In genomic region chr1:25707280-25708016, GRCh38 we compare ENCODE assay signal across 13 cellular contexts.
DNase-seq lines count a peak whose midpoint lies in the region; ATAC-seq, FAIRE-seq and TF ChIP-seq lines count a peak whose summit lies in the region.
"Had no signal": no experiment of that assay in that cellular context is flagged by ENCODE, and none has a peak within 500 bp of the region (broad histone marks: within the 10 kb centered on the region; RNA-seq: fewer than 3 reads in every experiment).

No MANE protein-coding gene starts in this region.

- H3K36me3 ChIP-seq in IMR-90 (ENCODE audit: control insufficient read depth, insufficient read depth, low read length), result no peaks in the 10 kb centered on the region
- no peaks in the 10 kb centered on the region for H3K36me3 ChIP-seq in H1 (ENCODE audit: control insufficient read depth in 2 of 4, insufficient read depth in 4 of 4, low read length in 3 of 4)
- H3K36me3 ChIP-seq: pancreas, tibial nerve had no signal

- POLR2A ChIA-PET in CD4-positive, alpha-beta T cell (lab: Charles Lee), result interaction anchor here (1.0 kb wide), 1 partner anchor 29 kb away, joined by 4 read pairs; no protein-coding TSS in a partner anchor
- POLR2A ChIA-PET in IMR-90 (lab: Charles Lee; ENCODE audit: unreplicated experiment), result no interaction called here
- POLR2A ChIA-PET in H1 (lab: Charles Lee; ENCODE audit: partially characterized antibody), result interaction anchor here (0.8 to 2.5 kb wide), 9 partner anchors 10 to 200 kb away, joined by 3 to 13 read pairs (median 4); partner anchors contain the start of gene MTFR1L

- H3K36me3 Mint-ChIP-seq in CD4-positive, alpha-beta T cell (ENCODE audit: low read depth), result peaks cover 32% of the 10 kb centered on the region
- no peaks in the 10 kb centered on the region for H3K36me3 Mint-ChIP-seq in nephron (ENCODE audit: low read depth)

- H3K56ac ChIP-seq in IMR-90 (ENCODE audit: extremely low read depth, insufficient read depth, low read length), result peak overlapping the region; percentile 55
- no peak overlapping the region for H3K56ac ChIP-seq in H1 (replicated peaks; ENCODE audit: insufficient read length, low read depth, low read length)

- H3K4me1 Mint-ChIP-seq in CD4-positive, alpha-beta T cell (ENCODE audit: low read depth), result peaks cover 93% of the 10 kb centered on the region
- peaks cover 58% of the 10 kb centered on the region for H3K4me1 Mint-ChIP-seq in nephron

- H2BK20ac ChIP-seq in IMR-90 (ENCODE audit: low read depth, low read length) (peak overlapping the region; percentile 71), H1 (ENCODE audit: low read length) (peak overlapping the region; percentile 63)

- H2BK15ac ChIP-seq in IMR-90 (ENCODE audit: low read depth, low read length) (peak overlapping the region; percentile 94), H1 (ENCODE audit: low read length) (no peak overlapping the region)

- H3K9me1 ChIP-seq in IMR-90 (ENCODE audit: insufficient read depth, low read length), result peaks cover 43% of the 10 kb centered on the region

- H4K8ac ChIP-seq in IMR-90 (ENCODE audit: low read depth in 2 of 2, low read length in 2 of 2) (peak overlapping the region; percentile 85 to 90), H1 (ENCODE audit: extremely low read depth, insufficient read depth, low read length) (no peak overlapping the region)

- peak overlapping the region; percentile 96 for H3K14ac ChIP-seq in IMR-90 (replicated peaks; ENCODE audit: low read depth, low read length)
- H3K14ac ChIP-seq in H1 (ENCODE audit: insufficient read length), result no peak overlapping the region

- dilution Hi-C loops in IMR-90 (cut with HindIII; ENCODE audit: low sequenced_read_pairs, unreplicated experiment), result no loop called here

- no peak overlapping the region for H3K27ac ChIP-seq in CD4-positive, alpha-beta T cell (ENCODE audit: low read depth, low read length)
- H3K27ac ChIP-seq in IMR-90 (ENCODE audit: insufficient read depth, low read length) (peak overlapping the region; percentile 87), H1 (ENCODE audit: low read depth, low read length) (peak overlapping the region; percentile 86)
- H3K27ac ChIP-seq: pancreas had no signal

- 0 out of 2 replicates have a peak, but pooled peaks cover 5% of the 10 kb centered on the region for H4K20me1 ChIP-seq in IMR-90 (ENCODE audit: insufficient read depth, low read length)
- no peaks in the 10 kb centered on the region for H4K20me1 ChIP-seq in H1 (replicated peaks in 1 of 2; ENCODE audit: control insufficient read depth in 1 of 2, insufficient read depth in 2 of 2, low read length in 2 of 2)

- no peak overlapping the region for H3K4me3 Mint-ChIP-seq in CD4-positive, alpha-beta T cell
- peak overlapping the region in 1 of 3 experiments; percentile 29 for H3K4me3 Mint-ChIP-seq in nephron

- peak overlapping the region; percentile 56 for H3K9ac ChIP-seq in IMR-90 (ENCODE audit: low read depth, low read length)
- peak overlapping the region in 3 of 4 experiments; percentile 36 to 57 (median 48); a peak in 4 of 7 replicates for H3K9ac ChIP-seq in H1 (replicated peaks in 1 of 4; ENCODE audit: extremely low read depth in 1 of 4, low read depth in 3 of 4, low read length in 3 of 4)

- H3K27me3 Mint-ChIP-seq in CD4-positive, alpha-beta T cell, result no peaks in the 10 kb centered on the region
- peaks cover 8% of the 10 kb centered on the region for H3K27me3 Mint-ChIP-seq in nephron (ENCODE audit: low read depth)

- H3K27ac Mint-ChIP-seq in CD4-positive, alpha-beta T cell, result peak overlapping the region; percentile 77
- H3K27ac Mint-ChIP-seq in nephron, result peak overlapping the region; percentile 46 to 90 (median 78)

- H3K18ac ChIP-seq in IMR-90 (ENCODE audit: low read depth, low read length) (peak overlapping the region; percentile 89), H1 (ENCODE audit: extremely low read depth, low read length) (peak overlapping the region; percentile 55; the same call in 1 of the 2 replicates)

- H2AK5ac ChIP-seq in IMR-90 (ENCODE audit: low read depth, low read length) (peak overlapping the region; percentile 97), H1 (ENCODE audit: low read depth, low read length) (no peak overlapping the region)

- TF ChIP-seq CTCF in CD4-positive, alpha-beta T cell (IDR thresholded peaks at IDR 0.05), result no peak
- TF ChIP-seq CTCF in IMR-90 (conservative IDR thresholded peaks at IDR 0.05; ENCODE audit: low read depth, low read length) (no peak), H1 (IDR thresholded peaks at IDR 0.05; ENCODE audit: control extremely low read depth in 1 of 3, insufficient read depth in 1 of 3, low read depth in 1 of 3, low read length in 3 of 3) (no peak), nephron (IDR thresholded peaks at IDR 0.05; ENCODE audit: unreplicated experiment in 3 of 3) (no peak), GM13977 (IDR thresholded peaks at IDR 0.05; ENCODE audit: extremely low read depth, insufficient read depth, missing control alignments) (no peak)

- H3K79me2 ChIP-seq in H1 (ENCODE audit: control insufficient read depth in 1 of 2, insufficient read depth in 2 of 2, low read length in 2 of 2), result no peaks in the 10 kb centered on the region

- 80% methylated on average over 1 of the region's 6 CpGs; no CpG with 5 or more reads in 1 of the 2 experiments for WGBS in IMR-90 (ENCODE audit: extremely low coverage in 2 of 2, insufficient read length in 1 of 2), 2 experiments
- WGBS in H1 (ENCODE audit: extremely low coverage in 1 of 2, insufficient coverage in 1 of 2, insufficient read length in 1 of 2, insufficient replicate concordance in 2 of 2, low coverage in 1 of 2, low lambda C conversion rate in 2 of 2, missing lambda C conversion rate in 1 of 2), 2 experiments, result 32% methylated on average over 6 of the region's 6 CpGs; no CpG with 5 or more reads in 1 of the 2 experiments

- in situ Hi-C loops in IMR-90 (cut with MboI; ENCODE audit: low sequenced_read_pairs) (no loop called here), GM13977 (cut with MboI; ENCODE audit: low pct_unique_long_range_greater_than_20kb, low sequenced_read_pairs, unreplicated experiment) (no loop called here)

- CTCF ChIA-PET in CD4-positive, alpha-beta T cell (lab: Charles Lee), result interaction anchor here (1.3 kb wide), 1 partner anchor 14 kb away, joined by 6 read pairs; no protein-coding TSS in a partner anchor
- CTCF ChIA-PET in IMR-90 (lab: Yijun Ruan, JAX) (interaction anchor here (1.0 kb wide), 1 partner anchor 12 kb away, joined by 3 read pairs; no protein-coding TSS in a partner anchor), H1 (lab: Charles Lee; ENCODE audit: partially characterized antibody) (interaction anchor here (1.0 to 2.7 kb wide), 6 partner anchors 8 to 99 kb away, joined by 3 to 8 read pairs (median 3); no protein-coding TSS in a partner anchor)

- no peak for DNase-seq in CD4-positive, alpha-beta T cell
- peak; percentile 40 for DNase-seq in IMR-90
- no peak for DNase-seq in H1 (ENCODE audit: low read depth in 1 of 2, low spot score in 2 of 2)
- DNase-seq in UCSD-AML1 (lab: John Stamatoyannopoulos, UW; ENCODE audit: unreplicated experiment), result no peak
- no peak for DNase-seq in GM13977 (ENCODE audit: low spot score)
- no peak for DNase-seq in NCI-H1694 (lab: John Stamatoyannopoulos, UW)
- DNase-seq: activated CD4-positive, CD25-positive, alpha-beta regulatory T cell treated with anti-CD3 and anti-CD28 coated beads, Interleukin-2, amount 50 U/mL, for 72 hours; dorsolateral prefrontal cortex had no signal

- no peak for TF ChIP-seq RAD21 in IMR-90 (IDR thresholded peaks at IDR 0.05; ENCODE audit: low read length)
- no peak for TF ChIP-seq RAD21 in H1 (IDR thresholded peaks at IDR 0.05 in 1 of 2, conservative IDR thresholded peaks at IDR 0.05 in 1 of 2; ENCODE audit: low read depth in 2 of 2, low read length in 2 of 2)

- H3K4ac ChIP-seq in IMR-90 (ENCODE audit: low read depth, low read length) (peak overlapping the region; percentile 93), H1 (replicated peaks; ENCODE audit: insufficient read length, low read depth, low read length) (no peak overlapping the region)

- peak overlapping the region; percentile 67 for H4K5ac ChIP-seq in IMR-90 (ENCODE audit: low read depth, low read length)
- H4K5ac ChIP-seq in H1 (ENCODE audit: insufficient read length, low read depth, low read length), result peak overlapping the region; percentile 79

- FAIRE-seq in H1 (lab: Jason Lieb, UNC), result peak; percentile 92
- FAIRE-seq: pancreas had no signal

- no peak for TF ChIP-seq EP300 in H1 (IDR thresholded peaks at IDR 0.05; ENCODE audit: borderline replicate concordance in 1 of 2, low read depth in 2 of 2, low read length in 2 of 2)

- H3K79me1 ChIP-seq in IMR-90 (ENCODE audit: low read depth in 1 of 2, low read length in 2 of 2), result peaks cover 0 to 38% of the 10 kb centered on the region in 2 experiments; a peak in 2 of 4 replicates
- H3K79me1 ChIP-seq in H1 (ENCODE audit: low read depth, low read length), result no peaks in the 10 kb centered on the region

- no peaks in the 10 kb centered on the region for H3K23me2 ChIP-seq in H1 (ENCODE audit: low read depth, low read length)

- H4K91ac ChIP-seq in IMR-90 (ENCODE audit: insufficient read depth, low read depth, low read length) (peak overlapping the region; percentile 95), H1 (replicated peaks; ENCODE audit: insufficient read length, low read length) (peak overlapping the region; percentile 30)

- H2AK9ac ChIP-seq in IMR-90 (replicated peaks; ENCODE audit: low read depth, low read length, poor library complexity), result peak overlapping the region; percentile 59

- intact Hi-C loops in CD4-positive, alpha-beta T cell (cut with DNase I, micrococcal nuclease), result no loop called here
- intact Hi-C loops in IMR-90 (cut with micrococcal nuclease), result no loop called here

- H3K4me3 ChIP-seq in IMR-90 (ENCODE audit: insufficient read depth, low read depth, low read length) (no peak overlapping the region), H1 (ENCODE audit: extremely low read depth in 1 of 4, insufficient read depth in 2 of 4, low read depth in 3 of 4, low read length in 4 of 4) (peak overlapping the region in 2 of 4 experiments; percentile 11 to 48; a peak in 4 of 8 replicates)
- H3K4me3 ChIP-seq: dorsolateral prefrontal cortex, pancreas, tibial nerve had no signal

- H3K9me3 ChIP-seq in CD4-positive, alpha-beta T cell (ENCODE audit: control insufficient read depth, low read length), result no peaks in the 10 kb centered on the region
- H3K9me3 ChIP-seq in IMR-90 (ENCODE audit: control insufficient read depth, insufficient read depth, low read length), result no peaks in the 10 kb centered on the region
- H3K9me3 ChIP-seq in H1 (ENCODE audit: insufficient read depth in 2 of 2, low read depth in 1 of 2, low read length in 1 of 2), result no peaks in the 10 kb centered on the region
- H3K9me3 ChIP-seq: pancreas, tibial nerve had no signal

- peak overlapping the region; percentile 50 for H2AFZ ChIP-seq in IMR-90 (replicated peaks; ENCODE audit: low read length, poor library complexity)
- no peak overlapping the region for H2AFZ ChIP-seq in H1 (ENCODE audit: low read length)

- TF ChIP-seq POLR2A in IMR-90 (IDR thresholded peaks at IDR 0.05; ENCODE audit: low read depth, low read length), result no peak
- peak; percentile 63 to 69; a peak in 2 of 3 replicates for TF ChIP-seq POLR2A in H1 (IDR thresholded peaks at IDR 0.05; ENCODE audit: control extremely low read depth in 1 of 2, low read depth in 2 of 2, low read length in 2 of 2)

- H2BK120ac ChIP-seq in IMR-90 (ENCODE audit: low read depth, low read length) (peak overlapping the region; percentile 92), H1 (replicated peaks; ENCODE audit: low read depth, low read length) (peak overlapping the region; percentile 59)

- no peak for ATAC-seq in CD4-positive, alpha-beta T cell (ENCODE audit: poor library complexity)
- ATAC-seq in IMR-90 (ENCODE audit: low read depth) (no peak), HG03196 (IDR thresholded peaks at IDR 0.05; ENCODE audit: unreplicated experiment) (no peak)
- ATAC-seq: activated naive CD4-positive, alpha-beta T cell treated with anti-CD3 and anti-CD28 coated beads, Interleukin-2, amount 50 U/mL, for 72 hours; pancreas had no signal

- peak overlapping the region; percentile 77 for H2BK5ac ChIP-seq in IMR-90 (ENCODE audit: low read depth, low read length, poor library complexity, severe bottlenecking)
- peak overlapping the region; percentile 68 for H2BK5ac ChIP-seq in H1 (ENCODE audit: low read depth, low read length)

- H3K9me3 Mint-ChIP-seq in CD4-positive, alpha-beta T cell, result no peaks in the 10 kb centered on the region
- no peaks in the 10 kb centered on the region for H3K9me3 Mint-ChIP-seq in nephron

- H3K4me2 ChIP-seq in IMR-90 (ENCODE audit: low read depth, low read length) (peak overlapping the region; percentile 69), H1 (ENCODE audit: insufficient read depth in 1 of 2, low read depth in 2 of 2, low read length in 2 of 2) (peak overlapping the region; percentile 62 to 85)

- no TSS peak for BruUV-seq in IMR-90 (replicated peaks; lab: Mats Ljungman, UMichigan)

- peaks cover 50% of the 10 kb centered on the region for H3K4me1 ChIP-seq in IMR-90 (ENCODE audit: control insufficient read depth, insufficient read depth, low read length)
- peaks cover 27 to 36% (median 33%) of the 10 kb centered on the region in 4 experiments for H3K4me1 ChIP-seq in H1 (replicated peaks in 1 of 4; ENCODE audit: control insufficient read depth in 3 of 4, insufficient read depth in 4 of 4, low read length in 3 of 4)
- H3K4me1 ChIP-seq: pancreas had no signal

- H3K23ac ChIP-seq in IMR-90 (ENCODE audit: low read depth, low read length) (peak overlapping the region; percentile 54), H1 (ENCODE audit: insufficient read length) (no peak overlapping the region)

- no peaks in the 10 kb centered on the region for H3K27me3 ChIP-seq in CD4-positive, alpha-beta T cell (ENCODE audit: control insufficient read depth, insufficient read depth, low read length)
- no peaks in the 10 kb centered on the region for H3K27me3 ChIP-seq in IMR-90 (ENCODE audit: control insufficient read depth, insufficient read depth, low read length)
- no peaks in the 10 kb centered on the region for H3K27me3 ChIP-seq in H1 (replicated peaks in 1 of 4; ENCODE audit: control insufficient read depth in 3 of 4, extremely low read depth in 1 of 4, insufficient read depth in 3 of 4, low read length in 3 of 4)
- H3K27me3 ChIP-seq: dorsolateral prefrontal cortex, pancreas, tibial nerve had no signal

- H2BK12ac ChIP-seq in H1 (ENCODE audit: low read depth, low read length), result peak overlapping the region; percentile 71; the same call in 1 of the 2 replicates
